Comparison of ENCODE assay signal across 8 cellular contexts in genomic region chr11:765025-765801, GRCh38. TPM values are rescaled to one million over a fixed set of nuclear protein-coding genes. Genes with fewer than 3 reads are reported as not detected.
DNase-seq lines count a peak whose midpoint lies in the region; ATAC-seq, FAIRE-seq and TF ChIP-seq lines count a peak whose summit lies in the region.

No MANE protein-coding gene starts in this region.

- CTCF ChIA-PET in K562 (lab: Yijun Ruan, JAX; ENCODE audit: low intra/inter-chr PET ratio): interaction anchor here (1.5 kb wide), 1 partner anchor 37 kb away, joined by 8 read pairs; no protein-coding TSS in a partner anchor

- TF ChIP-seq EP300 in K562 (IDR thresholded peaks at IDR 0.05; ENCODE audit: low read length): no peak

- peaks cover 0 to 2% (median 0%) of the 10 kb centered on the region in 3 donors for H3K27me3 Mint-ChIP-seq in immature natural killer cell (ENCODE audit: low read depth in 3 of 3)

- DNase-seq in COR-L47 (lab: John Stamatoyannopoulos, UW): peak; percentile 25
- DNase-seq in HUDEP-2 (lab: John Stamatoyannopoulos, UW; ENCODE audit: unreplicated experiment in 76 of 76): peak in 56 of 76 experiments; percentile 12 to 70 (median 44)
- peak; percentile 55 for DNase-seq in T-helper 9 cell
- DNase-seq in K562 (ENCODE audit: extremely low read depth in 1 of 4, low spot score in 3 of 4): peak; percentile 48 to 64 (median 56)
- peak; percentile 45 to 56 (median 47) for DNase-seq in immature natural killer cell
- DNase-seq in stimulated activated CD4-positive, alpha-beta T cell treated with anti-CD3 and anti-CD28 coated beads, Interleukin-2, amount 100 ng/mL, for 4 hours (ENCODE audit: low read depth): peak; percentile 39

- no peak overlapping the region for H3K9ac ChIP-seq in K562 (ENCODE audit: insufficient read depth in 1 of 2, low read depth in 2 of 2, low read length in 2 of 2)

- H3K79me2 ChIP-seq in K562 (ENCODE audit: control insufficient read depth, insufficient read depth, low read length): peaks cover 4% of the 10 kb centered on the region; the same call in 1 of the 3 replicates

- H3K27ac Mint-ChIP-seq in immature natural killer cell: peak overlapping the region in 1 of 6 donors; percentile 58

- no peak overlapping the region for H3K4me3 Mint-ChIP-seq in immature natural killer cell

- H3K36me3 ChIP-seq in K562 (ENCODE audit: control insufficient read depth, insufficient read depth, low read length): peaks cover 81% of the 10 kb centered on the region

- POLR2A ChIA-PET in K562 (lab: Yijun Ruan, JAX): interaction anchor here (1.0 to 10.4 kb wide), 8 partner anchors 10 to 70 kb away, joined by 3 to 88 read pairs (median 4); partner anchors contain the start of genes DEAF1, TALDO1 and TMEM80

- H3K9me3 ChIP-seq in K562 (replicated peaks; ENCODE audit: control insufficient read depth, insufficient read depth, low read depth, low read length): no peaks in the 10 kb centered on the region

- TF ChIP-seq CTCF in K562 (IDR thresholded peaks at IDR 0.05 in 2 of 3, conservative IDR thresholded peaks at IDR 0.05 in 1 of 3; ENCODE audit: insufficient read depth in 2 of 3, low read depth in 1 of 3, low read length in 3 of 3): peak; percentile 54 to 62 (median 55)

- WGBS in K562 (ENCODE audit: insufficient coverage, low coverage, missing lambda C conversion rate): 76% methylated on average over 15 of the region's 19 CpGs

- H3K4me1 ChIP-seq in K562 (replicated peaks in 1 of 2; ENCODE audit: control insufficient read depth in 2 of 2, insufficient read depth in 2 of 2, low read length in 2 of 2): peaks cover 8 to 40% of the 10 kb centered on the region in 2 experiments; a peak in 4 of 5 replicates

- in situ Hi-C loops in K562 (cut with MboI): no loop called here

- BruUV-seq in K562 (replicated peaks; lab: Mats Ljungman, UMichigan): no TSS peak

- TF ChIP-seq RAD21 in K562 (CRISPR knock-in tag; conservative IDR thresholded peaks at IDR 0.05 in 1 of 2, IDR thresholded peaks at IDR 0.05 in 1 of 2): peak; percentile 38 to 42

- H3K4me1 Mint-ChIP-seq in immature natural killer cell: no peaks in the 10 kb centered on the region

- FAIRE-seq in K562 (lab: Jason Lieb, UNC): peak; percentile 19

- peaks cover 0 to under 1% (median 0%) of the 10 kb centered on the region in 3 donors for H3K36me3 Mint-ChIP-seq in immature natural killer cell

- H4K20me1 ChIP-seq in K562 (replicated peaks; ENCODE audit: control insufficient read depth, insufficient read depth, low read length): peaks cover 36% of the 10 kb centered on the region

- ATAC-seq in K562: peak; percentile 59
- no peak for ATAC-seq in GM21360 (IDR thresholded peaks at IDR 0.05; ENCODE audit: unreplicated experiment)
- no peak for ATAC-seq in HG03354 (IDR thresholded peaks at IDR 0.05; ENCODE audit: poor library complexity, severe bottlenecking, unreplicated experiment)

- no peaks in the 10 kb centered on the region for H3K27me3 ChIP-seq in K562 (ENCODE audit: control insufficient read depth in 2 of 2, insufficient read depth in 2 of 2, low read length in 2 of 2)

- H3K9me3 Mint-ChIP-seq in immature natural killer cell: no peaks in the 10 kb centered on the region

- H3K9me1 ChIP-seq in K562 (ENCODE audit: control insufficient read depth, insufficient read depth, low read length): peaks cover 6% of the 10 kb centered on the region

- peak; percentile 83 for TF ChIP-seq POLR2A in K562 (conservative IDR thresholded peaks at IDR 0.05)

- H3K4me2 ChIP-seq in K562 (ENCODE audit: insufficient read depth, low read length): no peak overlapping the region

- no peak overlapping the region for H2AFZ ChIP-seq in K562 (ENCODE audit: low read depth, low read length)

- intact Hi-C loops in K562 (cut with micrococcal nuclease): no loop called here

- no peak overlapping the region for H3K27ac ChIP-seq in K562 (ENCODE audit: extremely low read depth, low read depth, low read length)

- H3K4me3 ChIP-seq in K562: no peak overlapping the region

RNA-seq across cellular contexts. Expression of gene GATD1, which starts 12.1 kb away (rescaled TPM):
- total RNA-seq in K562 (2011; cell fraction: chromatin; rRNA removed; ENCODE audit: low replicate concordance): 140 and 450 TPM in 2 replicates
- 336 and 342 TPM in 2 replicates for total RNA-seq in K562 (2011; cell fraction: nucleolus; rRNA removed)
- 156 and 178 TPM in 2 replicates for total RNA-seq in K562 (2011; cell fraction: nucleoplasm; rRNA removed)
- total RNA-seq in K562 (2014; rRNA removed): 50.8 and 50.9 TPM in 2 replicates
- 13.5 and 17.1 TPM in 2 replicates for total RNA-seq in K562 (2014; rRNA removed; fragmentation: Illumina TruSeq; extraction: Trizol)
- 45.4 and 49.5 TPM in 2 replicates for total RNA-seq in K562 (2015; rRNA removed; fragmentation: Illumina TruSeq; extraction: Trizol)
- 105 and 118 TPM in 2 replicates for total RNA-seq in K562 (2021)
- polyA plus RNA-seq in K562 (2011; rRNA removed): 35.8 and 58.6 TPM in 2 replicates
- polyA plus RNA-seq in K562 (2011; cell fraction: cytosol; rRNA removed): 47.9 and 104 TPM in 2 replicates
- polyA plus RNA-seq in K562 (2011; cell fraction: nucleus; rRNA removed): 263 and 504 TPM in 2 replicates
- 53.2 and 84.6 TPM in 2 replicates for polyA plus RNA-seq in K562 (2012)
- 36.9 and 78.5 TPM in 2 replicates for polyA plus RNA-seq in K562 (2014; fragmentation: Illumina TruSeq; extraction: Trizol)
- 1 to 10 TPM; 2.8 to 3.3 TPM for polyA plus RNA-seq in K562 (2014; fragmentation: Nextera tagmentation; extraction: Ambion mirVana)
- polyA plus RNA-seq in K562 (2014; rRNA removed): 144 TPM in 2 replicates
- polyA minus RNA-seq in K562 (2011; rRNA and poly(A)+ RNA removed): 6.8 and 13.8 TPM in 2 replicates
- polyA minus RNA-seq in K562 (2011; cell fraction: cytosol; rRNA and poly(A)+ RNA removed): 29.3 and 39.0 TPM in 2 replicates
- polyA minus RNA-seq in K562 (2011; cell fraction: nucleus; rRNA and poly(A)+ RNA removed): 57.2 and 63.4 TPM in 2 replicates
- 1 to 10 TPM; 5.8 to 9.7 (median 6.7) TPM for polyA plus RNA-seq in immature natural killer cell

RNA-seq across cellular contexts. Expression of gene TALDO1, which starts 17.9 kb away (rescaled TPM):
- 172 and 310 TPM in 2 replicates for total RNA-seq in K562 (2011; cell fraction: chromatin; rRNA removed; ENCODE audit: low replicate concordance)
- 171 and 194 TPM in 2 replicates for total RNA-seq in K562 (2011; cell fraction: nucleolus; rRNA removed)
- 200 and 202 TPM in 2 replicates for total RNA-seq in K562 (2011; cell fraction: nucleoplasm; rRNA removed)
- 507 and 536 TPM in 2 replicates for total RNA-seq in K562 (2014; rRNA removed)
- total RNA-seq in K562 (2014; rRNA removed; fragmentation: Illumina TruSeq; extraction: Trizol): 228 and 260 TPM in 2 replicates
- 413 and 441 TPM in 2 replicates for total RNA-seq in K562 (2015; rRNA removed; fragmentation: Illumina TruSeq; extraction: Trizol)
- total RNA-seq in K562 (2021): 541 and 595 TPM in 2 replicates
- 416 and 427 TPM in 2 replicates for polyA plus RNA-seq in K562 (2011; rRNA removed)
- 459 and 498 TPM in 2 replicates for polyA plus RNA-seq in K562 (2011; cell fraction: cytosol; rRNA removed)
- 247 and 274 TPM in 2 replicates for polyA plus RNA-seq in K562 (2011; cell fraction: nucleus; rRNA removed)
- polyA plus RNA-seq in K562 (2012): 413 and 492 TPM in 2 replicates
- polyA plus RNA-seq in K562 (2014; fragmentation: Illumina TruSeq; extraction: Trizol): 400 and 436 TPM in 2 replicates
- 100 to 1,000 TPM; 328 to 492 TPM for polyA plus RNA-seq in K562 (2014; fragmentation: Nextera tagmentation; extraction: Ambion mirVana)
- polyA plus RNA-seq in K562 (2014; rRNA removed): 520 and 521 TPM in 2 replicates
- polyA minus RNA-seq in K562 (2011; rRNA and poly(A)+ RNA removed): 150 and 162 TPM in 2 replicates
- polyA minus RNA-seq in K562 (2011; cell fraction: cytosol; rRNA and poly(A)+ RNA removed): 252 and 295 TPM in 2 replicates
- 42.5 and 74.1 TPM in 2 replicates for polyA minus RNA-seq in K562 (2011; cell fraction: nucleus; rRNA and poly(A)+ RNA removed)
- 100 to 1,000 TPM; 163 to 189 (median 180) TPM for polyA plus RNA-seq in immature natural killer cell

RNA-seq across cellular contexts. Expression of gene CEND1, which starts 24.7 kb away (rescaled TPM):
- total RNA-seq in K562 (2011; cell fraction: chromatin; rRNA removed; ENCODE audit: low replicate concordance): not detected in 2 replicates
- total RNA-seq in K562 (2011; cell fraction: nucleolus; rRNA removed): not detected in 2 replicates
- total RNA-seq in K562 (2011; cell fraction: nucleoplasm; rRNA removed): not detected in 2 replicates
- total RNA-seq in K562 (2014; rRNA removed) (0.18 and 0.73 TPM in 2 replicates), K562 (2014; rRNA removed; fragmentation: Illumina TruSeq; extraction: Trizol) (not detected in 2 replicates), K562 (2015; rRNA removed; fragmentation: Illumina TruSeq; extraction: Trizol) (not detected in 2 replicates), K562 (2021) (0.16 and 0.63 TPM in 2 replicates)
- polyA plus RNA-seq in K562 (2011; rRNA removed) (not detected in 2 replicates), K562 (2014; fragmentation: Illumina TruSeq; extraction: Trizol) (0.13 and 0.24 TPM in 2 replicates), K562 (2014; fragmentation: Nextera tagmentation; extraction: Ambion mirVana) (not detected), K562 (2014; rRNA removed) (1.2 TPM in 1 of 2 replicates, not detected in the other), immature natural killer cell (not detected)
- 0.06 TPM in 1 of 2 replicates, not detected in the other for polyA plus RNA-seq in K562 (2011; cell fraction: cytosol; rRNA removed)
- polyA plus RNA-seq in K562 (2011; cell fraction: nucleus; rRNA removed): not detected in 2 replicates
- polyA plus RNA-seq in K562 (2012): 0.28 and 0.31 TPM in 2 replicates
- not detected in 2 replicates for polyA minus RNA-seq in K562 (2011; rRNA and poly(A)+ RNA removed)
- polyA minus RNA-seq in K562 (2011; cell fraction: cytosol; rRNA and poly(A)+ RNA removed): not detected in 2 replicates
- not detected in 2 replicates for polyA minus RNA-seq in K562 (2011; cell fraction: nucleus; rRNA and poly(A)+ RNA removed)

RNA-seq across cellular contexts. Expression of gene SLC25A22, which starts 32.9 kb away (rescaled TPM):
- total RNA-seq in K562 (2011; cell fraction: chromatin; rRNA removed; ENCODE audit: low replicate concordance): 18.6 and 84.0 TPM in 2 replicates
- total RNA-seq in K562 (2011; cell fraction: nucleolus; rRNA removed): 75.0 and 76.5 TPM in 2 replicates
- total RNA-seq in K562 (2011; cell fraction: nucleoplasm; rRNA removed): 35.6 and 39.5 TPM in 2 replicates
- total RNA-seq in K562 (2014; rRNA removed): 17.0 and 21.5 TPM in 2 replicates
- total RNA-seq in K562 (2014; rRNA removed; fragmentation: Illumina TruSeq; extraction: Trizol): 2.5 and 3.0 TPM in 2 replicates
- total RNA-seq in K562 (2015; rRNA removed; fragmentation: Illumina TruSeq; extraction: Trizol): 11.4 and 11.8 TPM in 2 replicates
- total RNA-seq in K562 (2021): 54.7 and 55.4 TPM in 2 replicates
- polyA plus RNA-seq in K562 (2011; rRNA removed): 9.3 and 32.2 TPM in 2 replicates
- polyA plus RNA-seq in K562 (2011; cell fraction: cytosol; rRNA removed): 10.7 and 26.2 TPM in 2 replicates
- polyA plus RNA-seq in K562 (2011; cell fraction: nucleus; rRNA removed): 46.7 and 86.6 TPM in 2 replicates
- polyA plus RNA-seq in K562 (2012): 25.7 and 28.8 TPM in 2 replicates
- 15.0 and 37.3 TPM in 2 replicates for polyA plus RNA-seq in K562 (2014; fragmentation: Illumina TruSeq; extraction: Trizol)
- polyA plus RNA-seq in K562 (2014; fragmentation: Nextera tagmentation; extraction: Ambion mirVana): under 1 TPM; 0.41 to 0.44 TPM
- 30.0 and 32.8 TPM in 2 replicates for polyA plus RNA-seq in K562 (2014; rRNA removed)
- polyA minus RNA-seq in K562 (2011; rRNA and poly(A)+ RNA removed): 6.1 and 7.3 TPM in 2 replicates
- 19.8 and 31.9 TPM in 2 replicates for polyA minus RNA-seq in K562 (2011; cell fraction: cytosol; rRNA and poly(A)+ RNA removed)
- 14.7 and 16.0 TPM in 2 replicates for polyA minus RNA-seq in K562 (2011; cell fraction: nucleus; rRNA and poly(A)+ RNA removed)
- polyA plus RNA-seq in immature natural killer cell: 10 to 100 TPM in 1 of 3 donors, 1 to 10 TPM in 2; 5.2 to 14.9 (median 7.7) TPM

RNA-seq across cellular contexts. Expression of gene PIDD1, which starts 39.8 kb away (rescaled TPM):
- total RNA-seq in K562 (2011; cell fraction: chromatin; rRNA removed; ENCODE audit: low replicate concordance): 31.9 and 139 TPM in 2 replicates
- total RNA-seq in K562 (2011; cell fraction: nucleolus; rRNA removed): 157 and 166 TPM in 2 replicates
- 58.5 and 69.8 TPM in 2 replicates for total RNA-seq in K562 (2011; cell fraction: nucleoplasm; rRNA removed)
- total RNA-seq in K562 (2014; rRNA removed): 13.2 and 18.7 TPM in 2 replicates
- 0.95 and 1.0 TPM in 2 replicates for total RNA-seq in K562 (2014; rRNA removed; fragmentation: Illumina TruSeq; extraction: Trizol)
- total RNA-seq in K562 (2015; rRNA removed; fragmentation: Illumina TruSeq; extraction: Trizol): 7.3 and 7.6 TPM in 2 replicates
- total RNA-seq in K562 (2021): 31.3 and 32.1 TPM in 2 replicates
- polyA plus RNA-seq in K562 (2011; rRNA removed): 8.5 and 20.7 TPM in 2 replicates
- 13.4 and 29.0 TPM in 2 replicates for polyA plus RNA-seq in K562 (2011; cell fraction: cytosol; rRNA removed)
- 284 and 380 TPM in 2 replicates for polyA plus RNA-seq in K562 (2011; cell fraction: nucleus; rRNA removed)
- 20.6 and 37.0 TPM in 2 replicates for polyA plus RNA-seq in K562 (2012)
- 3.0 and 11.1 TPM in 2 replicates for polyA plus RNA-seq in K562 (2014; fragmentation: Illumina TruSeq; extraction: Trizol)
- polyA plus RNA-seq in K562 (2014; fragmentation: Nextera tagmentation; extraction: Ambion mirVana): under 1 TPM; 0.32 to 0.36 TPM
- 47.5 and 52.7 TPM in 2 replicates for polyA plus RNA-seq in K562 (2014; rRNA removed)
- 2.6 and 3.2 TPM in 2 replicates for polyA minus RNA-seq in K562 (2011; rRNA and poly(A)+ RNA removed)
- polyA minus RNA-seq in K562 (2011; cell fraction: cytosol; rRNA and poly(A)+ RNA removed): 11.4 and 11.9 TPM in 2 replicates
- polyA minus RNA-seq in K562 (2011; cell fraction: nucleus; rRNA and poly(A)+ RNA removed): 53.5 and 55.9 TPM in 2 replicates
- polyA plus RNA-seq in immature natural killer cell: 1 to 10 TPM; 2.6 to 7.7 (median 2.7) TPM
